Comparison of ENCODE assay signal across 12 cellular contexts in genomic region chr2:105977212-105977611, GRCh38.
A peak's percentile ranks its signal among the peaks of the same experiment; 100 is the strongest.
DNase-seq lines count a peak whose midpoint lies in the region; ATAC-seq and TF ChIP-seq lines count a peak whose summit lies in the region.
"Had no signal": no experiment of that assay in that cellular context is flagged by ENCODE, and none has a peak within 500 bp of the region (broad histone marks: within the 10 kb centered on the region; RNA-seq: fewer than 3 reads in every experiment).

No MANE protein-coding gene starts in this region.

- CTCF ChIA-PET in AG04450 (lab: Charles Lee): no interaction called here
- CTCF ChIA-PET in naive thymus-derived CD4-positive, alpha-beta T cell (lab: Charles Lee): no interaction called here

- H3K4me1 Mint-ChIP-seq in activated naive CD8-positive, alpha-beta T cell treated with anti-CD3 and anti-CD28 coated beads, Interleukin-2, amount 50 U/mL, for 24 hours: peaks cover 31% of the 10 kb centered on the region
- peaks cover 7 to 75% (median 59%) of the 10 kb centered on the region in 7 donors for H3K4me1 Mint-ChIP-seq in naive thymus-derived CD4-positive, alpha-beta T cell

- H3K4me3 ChIP-seq in AG04450 (ENCODE audit: low read depth, low read length): no peak overlapping the region
- no peak overlapping the region for H3K4me3 ChIP-seq in naive thymus-derived CD4-positive, alpha-beta T cell (ENCODE audit: low read length)

- no peaks in the 10 kb centered on the region for H3K27me3 Mint-ChIP-seq in activated naive CD8-positive, alpha-beta T cell treated with anti-CD3 and anti-CD28 coated beads, Interleukin-2, amount 50 U/mL, for 24 hours
- peaks cover 0 to 2% (median 0%) of the 10 kb centered on the region in 5 donors for H3K27me3 Mint-ChIP-seq in naive thymus-derived CD4-positive, alpha-beta T cell

- H3K9me3 ChIP-seq in AG04450 (ENCODE audit: control insufficient read depth, insufficient read depth, low read length): peaks cover 25% of the 10 kb centered on the region
- H3K9me3 ChIP-seq in naive thymus-derived CD4-positive, alpha-beta T cell (ENCODE audit: control insufficient read depth in 2 of 3, low read length in 3 of 3): no peaks in the 10 kb centered on the region

- TF ChIP-seq CTCF in AG04450 (IDR thresholded peaks at IDR 0.05; ENCODE audit: low read depth, low read length): no peak
- TF ChIP-seq CTCF in omental fat pad (IDR thresholded peaks at IDR 0.05): no peak

- DNase-seq in AG04450 (ENCODE audit: low read depth, low spot score) (peak; percentile 29), HPDE6-E6E7 (ENCODE audit: extremely low spot score) (peak; percentile 35), DMS153 treated with DMSO at 0.1 percent for 48 hours (lab: John Stamatoyannopoulos, UW; ENCODE audit: unreplicated experiment) (no peak), G401 (ENCODE audit: low spot score) (no peak), omental fat pad (ENCODE audit: low spot score) (no peak)
- peak; percentile 23 for DNase-seq in activated naive CD8-positive, alpha-beta T cell treated with anti-CD3 and anti-CD28 coated beads, Interleukin-2, amount 50 U/mL, for 24 hours
- no peak for DNase-seq in naive thymus-derived CD4-positive, alpha-beta T cell
- DNase-seq: cerebellar nuclear complex, DMS153, NCI-H82 had no signal

- in situ Hi-C loops in G401 (cut with HindIII; ENCODE audit: low sequenced_read_pairs): no loop called here

- intact Hi-C loops in naive thymus-derived CD4-positive, alpha-beta T cell (cut with micrococcal nuclease): loop anchor here in 1 of 2 donors (5.0 kb wide), 2 partner anchors 120 to 400 kb away; no protein-coding TSS in a partner anchor

- peaks cover 0 to 41% of the 10 kb centered on the region in 2 donors for H3K4me1 ChIP-seq in naive thymus-derived CD4-positive, alpha-beta T cell (ENCODE audit: control insufficient read depth in 2 of 2, insufficient read depth in 2 of 2, low read length in 2 of 2)

- H3K36me3 ChIP-seq in naive thymus-derived CD4-positive, alpha-beta T cell (ENCODE audit: control insufficient read depth in 2 of 3, insufficient read depth in 3 of 3, low read length in 3 of 3): no peaks in the 10 kb centered on the region

- H3K27me3 ChIP-seq in AG04450 (ENCODE audit: control insufficient read depth, insufficient read depth, low read length): peaks cover 3% of the 10 kb centered on the region
- H3K27me3 ChIP-seq in naive thymus-derived CD4-positive, alpha-beta T cell (ENCODE audit: control insufficient read depth in 2 of 2, insufficient read depth in 2 of 2, low read length in 2 of 2): no peaks in the 10 kb centered on the region

- H3K9me3 Mint-ChIP-seq in activated naive CD8-positive, alpha-beta T cell treated with anti-CD3 and anti-CD28 coated beads, Interleukin-2, amount 50 U/mL, for 24 hours: peaks cover 3% of the 10 kb centered on the region
- peaks cover 0 to 4% (median 0%) of the 10 kb centered on the region in 11 donors for H3K9me3 Mint-ChIP-seq in naive thymus-derived CD4-positive, alpha-beta T cell

- no peak overlapping the region for H3K4me3 Mint-ChIP-seq in activated naive CD8-positive, alpha-beta T cell treated with anti-CD3 and anti-CD28 coated beads, Interleukin-2, amount 50 U/mL, for 24 hours
- peak overlapping the region in 6 of 10 donors; percentile 4 to 52 (median 16) for H3K4me3 Mint-ChIP-seq in naive thymus-derived CD4-positive, alpha-beta T cell

- H3K27ac ChIP-seq in AG04450 (ENCODE audit: low read depth, low read length): no peak overlapping the region
- no peak overlapping the region for H3K27ac ChIP-seq in naive thymus-derived CD4-positive, alpha-beta T cell (ENCODE audit: low read depth, low read length)
- H3K27ac ChIP-seq: KMS-11 had no signal

- POLR2A ChIA-PET in AG04450 (lab: Yijun Ruan, JAX): no interaction called here
- POLR2A ChIA-PET in naive thymus-derived CD4-positive, alpha-beta T cell (lab: Charles Lee): interaction anchor here (2.1 kb wide), 1 partner anchor 9 kb away, joined by 8 read pairs; no protein-coding TSS in a partner anchor

- H3K36me3 Mint-ChIP-seq in activated naive CD8-positive, alpha-beta T cell treated with anti-CD3 and anti-CD28 coated beads, Interleukin-2, amount 50 U/mL, for 24 hours (ENCODE audit: low read depth): no peaks in the 10 kb centered on the region
- H3K36me3 Mint-ChIP-seq in naive thymus-derived CD4-positive, alpha-beta T cell: peaks cover 0 to 3% (median 0%) of the 10 kb centered on the region in 5 donors

- ATAC-seq in activated naive CD8-positive, alpha-beta T cell treated with anti-CD3 and anti-CD28 coated beads, Interleukin-2, amount 50 U/mL, for 24 hours: peak; percentile 81
- no peak for ATAC-seq in naive thymus-derived CD4-positive, alpha-beta T cell
- ATAC-seq in HG03439 (IDR thresholded peaks at IDR 0.05; ENCODE audit: unreplicated experiment) (no peak), omental fat pad (ENCODE audit: low FRiP score) (no peak)

- no peak overlapping the region for H3K27ac Mint-ChIP-seq in activated naive CD8-positive, alpha-beta T cell treated with anti-CD3 and anti-CD28 coated beads, Interleukin-2, amount 50 U/mL, for 24 hours
- H3K27ac Mint-ChIP-seq in naive thymus-derived CD4-positive, alpha-beta T cell: peak overlapping the region in 8 of 9 donors; percentile 66 to 89 (median 83)

Comparison
In these comparisons a context has a peak if more than half of its experiments do, and no peak if none do; other contexts are left out.
1. DNase-seq: peak in AG04450 (single experiment), HPDE6-E6E7 (single experiment) and activated naive CD8-positive, alpha-beta T cell treated with anti-CD3 and anti-CD28 coated beads, Interleukin-2, amount 50 U/mL, for 24 hours (single experiment); none in naive thymus-derived CD4-positive, alpha-beta T cell (0 of 9), DMS153 treated with DMSO at 0.1 percent for 48 hours (single experiment), G401 (single experiment) and omental fat pad (single experiment).